In genomic region chr7:106736508-106737201, GRCh38 we compare ENCODE assay signal across 8 cellular contexts.
A peak's percentile ranks its signal among the peaks of the same experiment; 100 is the strongest.
DNase-seq lines count a peak whose midpoint lies in the region; ATAC-seq, FAIRE-seq and TF ChIP-seq lines count a peak whose summit lies in the region.

No MANE protein-coding gene starts in this region.

- H3K27me3 ChIP-seq in adrenal gland = no peaks in the 10 kb centered on the region
- H3K27me3 ChIP-seq in iPS DF 6.9 (ENCODE audit: control insufficient read depth, insufficient read depth, low read length) = no peaks in the 10 kb centered on the region

- H3K4me3 ChIP-seq in adrenal gland (no peak overlapping the region), iPS DF 6.9 (ENCODE audit: low read length) (no peak overlapping the region)

- TF ChIP-seq POLR2A in adrenal gland (IDR thresholded peaks at IDR 0.05) = no peak

- no peak overlapping the region for H3K27ac ChIP-seq in adrenal gland
- no peak overlapping the region for H3K27ac ChIP-seq in iPS DF 6.9 (ENCODE audit: low read length)

- FAIRE-seq in RCC 7860 (lab: Jason Lieb, UNC) = peak; percentile 48

- no peaks in the 10 kb centered on the region for H3K36me3 ChIP-seq in adrenal gland (replicated peaks in 1 of 2)
- H3K36me3 ChIP-seq in iPS DF 6.9 (ENCODE audit: control insufficient read depth, insufficient read depth, low read length) = no peaks in the 10 kb centered on the region

- H3K4me1 ChIP-seq in adrenal gland (replicated peaks in 1 of 2) (peaks cover 0 to 3% of the 10 kb centered on the region in 2 donors), iPS DF 6.9 (ENCODE audit: control insufficient read depth, insufficient read depth, low read length) (peaks cover 3% of the 10 kb centered on the region; the same call in 1 of the 2 replicates)

- peak; percentile 39 to 68 (median 58) for TF ChIP-seq CTCF in adrenal gland (IDR thresholded peaks at IDR 0.05)

- intact Hi-C loops in adrenal gland (cut with DNase I) = loop anchor here (10.0 kb wide), 1 partner anchor 72 kb away; the partner anchor contains the start of gene CCDC71L (in 2 of the 2)

- ATAC-seq in GM21423 (IDR thresholded peaks at IDR 0.05; ENCODE audit: unreplicated experiment) = peak; percentile 76

- DNase-seq in ELF-1 (ENCODE audit: low read depth, low spot score) (peak; percentile 79), HS-27A (ENCODE audit: low read depth) (peak; percentile 30), RCC 7860 (ENCODE audit: low spot score) (peak; percentile 64), adrenal gland (peak in 5 of 7 donors; percentile 21 to 56 (median 50)), iPS DF 6.9 (ENCODE audit: low read depth, low spot score) (peak; percentile 63), anterior cingulate cortex (lab: John Stamatoyannopoulos, UW) (no peak)
- peak; percentile 8 for DNase-seq in stimulated activated CD4-positive, alpha-beta T cell treated with anti-CD3 and anti-CD28 coated beads, Interleukin-4, amount 100 ng/mL, for 1 hour

- no peaks in the 10 kb centered on the region for H3K9me3 ChIP-seq in adrenal gland (replicated peaks in 1 of 3)
- H3K9me3 ChIP-seq in iPS DF 6.9 (ENCODE audit: control insufficient read depth, insufficient read depth, low read length) = no peaks in the 10 kb centered on the region

- WGBS in adrenal gland, 4 donors = 45 to 53% (median 48%) methylated on average over 5 of the region's 5 CpGs
- no CpG with 5 or more reads among the region's 5 CpGs for WGBS in iPS DF 6.9 (ENCODE audit: insufficient coverage, insufficient read length)

Comparison
In these comparisons a context has a peak if more than half of its experiments do, and no peak if none do; other contexts are left out.
1. DNase-seq: peak in ELF-1 (single experiment), HS-27A (single experiment), RCC 7860 (single experiment), adrenal gland (5 of 7), iPS DF 6.9 (single experiment) and stimulated activated CD4-positive, alpha-beta T cell treated with anti-CD3 and anti-CD28 coated beads, Interleukin-4, amount 100 ng/mL, for 1 hour (single experiment); none in anterior cingulate cortex (0 of 58).